In the genomic region with DNA sequence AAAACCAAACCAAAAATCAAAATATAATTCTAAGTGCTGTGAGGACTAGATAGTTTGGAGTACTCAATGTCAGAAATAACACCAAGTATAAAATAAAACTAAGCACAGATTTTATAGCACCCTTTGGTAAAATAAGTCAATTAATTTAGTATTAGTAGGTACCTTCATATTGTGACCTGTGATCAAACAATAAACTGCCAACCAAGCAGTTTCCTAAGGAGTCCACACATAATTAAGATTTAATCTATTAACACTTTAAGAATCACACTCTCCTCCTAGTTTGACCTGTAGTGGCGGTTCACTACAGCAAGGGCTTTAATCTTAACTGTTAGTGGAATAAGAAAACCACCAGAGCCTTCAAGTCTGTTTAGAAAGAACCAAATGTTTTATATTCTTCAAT, we compare ENCODE assay signal across 8 cellular contexts. TPM values are rescaled to one million over a fixed set of nuclear protein-coding genes. Genes with fewer than 3 reads are reported as not detected.
DNase-seq lines count a peak whose midpoint lies in the region; ATAC-seq and TF ChIP-seq lines count a peak whose summit lies in the region.

No MANE protein-coding gene starts in this region.

- 39 to 57% methylated on average over 1 of the region's 1 CpG for WGBS in heart right ventricle, 2 donors

- TF ChIP-seq CTCF in heart right ventricle (IDR thresholded peaks at IDR 0.05) (no peak), tibial artery (IDR thresholded peaks at IDR 0.05) (no peak)

- H3K36me3 Mint-ChIP-seq in activated T-helper 2 cell treated with anti-CD3 and anti-CD28 coated beads, Interferon-gamma antibody, Interleukin-2, Interleukin-4, amounts not matched to agents 10 μg/mL and 5 μg/mL and 100 μg/mL, durations not matched to agents 14 hours and 24 hours and 36 hours (ENCODE audit: low read depth) = peaks cover 77% of the 10 kb centered on the region
- peaks cover 28 to 52% (median 32%) of the 10 kb centered on the region in 3 donors for H3K36me3 Mint-ChIP-seq in immature natural killer cell

- H3K27ac Mint-ChIP-seq in activated T-helper 2 cell treated with anti-CD3 and anti-CD28 coated beads, Interferon-gamma antibody, Interleukin-2, Interleukin-4, amounts not matched to agents 10 μg/mL and 5 μg/mL and 100 μg/mL, durations not matched to agents 14 hours and 24 hours and 36 hours = peak overlapping the region; percentile 8
- peak overlapping the region; percentile 60 to 100 (median 98) for H3K27ac Mint-ChIP-seq in immature natural killer cell

- no peaks in the 10 kb centered on the region for H3K27me3 ChIP-seq in heart right ventricle
- H3K27me3 ChIP-seq in tibial artery = no peaks in the 10 kb centered on the region

- H3K4me1 Mint-ChIP-seq in activated T-helper 2 cell treated with anti-CD3 and anti-CD28 coated beads, Interferon-gamma antibody, Interleukin-2, Interleukin-4, amounts not matched to agents 10 μg/mL and 5 μg/mL and 100 μg/mL, durations not matched to agents 14 hours and 24 hours and 36 hours (ENCODE audit: low read depth) = peaks cover 46% of the 10 kb centered on the region
- H3K4me1 Mint-ChIP-seq in immature natural killer cell = peaks cover 68 to 84% of the 10 kb centered on the region in 2 donors

- H3K9me3 Mint-ChIP-seq in activated T-helper 2 cell treated with anti-CD3 and anti-CD28 coated beads, Interferon-gamma antibody, Interleukin-2, Interleukin-4, amounts not matched to agents 10 μg/mL and 5 μg/mL and 100 μg/mL, durations not matched to agents 14 hours and 24 hours and 36 hours = no peaks in the 10 kb centered on the region
- no peaks in the 10 kb centered on the region for H3K9me3 Mint-ChIP-seq in immature natural killer cell

- H3K4me3 ChIP-seq in heart right ventricle (peak overlapping the region in 7 of 10 donors; percentile 69 to 93 (median 81)), tibial artery (peak overlapping the region; percentile 90)

- H3K27ac ChIP-seq in heart right ventricle (peak overlapping the region in 1 of 10 donors; percentile 0), tibial artery (peak overlapping the region in 1 of 2 donors; percentile 98)

- DNase-seq in heart right ventricle = no peak
- DNase-seq in left ventricle myocardium superior = no peak
- DNase-seq in activated T-helper 2 cell treated with anti-CD3 and anti-CD28 coated beads, Interferon-gamma antibody, Interleukin-2, Interleukin-4, amounts not matched to agents 10 μg/mL and 5 μg/mL and 100 μg/mL, durations not matched to agents 14 hours and 24 hours and 36 hours (ENCODE audit: low spot score) = no peak
- DNase-seq in immature natural killer cell = no peak
- DNase-seq in tibial artery = no peak
- no peak for DNase-seq in retina
- DNase-seq in activated CD4-positive, CD25-positive, alpha-beta regulatory T cell (lab: John Stamatoyannopoulos, UW) = no peak

- H3K9me3 ChIP-seq in heart right ventricle (no peaks in the 10 kb centered on the region), tibial artery (no peaks in the 10 kb centered on the region)

- H3K27me3 Mint-ChIP-seq in activated T-helper 2 cell treated with anti-CD3 and anti-CD28 coated beads, Interferon-gamma antibody, Interleukin-2, Interleukin-4, amounts not matched to agents 10 μg/mL and 5 μg/mL and 100 μg/mL, durations not matched to agents 14 hours and 24 hours and 36 hours (ENCODE audit: low read depth) = no peaks in the 10 kb centered on the region
- peaks cover 21 to 39% (median 25%) of the 10 kb centered on the region in 3 donors for H3K27me3 Mint-ChIP-seq in immature natural killer cell (ENCODE audit: low read depth in 3 of 3)

- H3K36me3 ChIP-seq in heart right ventricle (peaks cover 5 to 60% (median 55%) of the 10 kb centered on the region in 9 donors), tibial artery (peaks cover 46 to 55% (median 49%) of the 10 kb centered on the region in 3 donors)

- peaks cover 0 to 70% (median 61%) of the 10 kb centered on the region in 9 donors for H3K4me1 ChIP-seq in heart right ventricle
- H3K4me1 ChIP-seq in tibial artery = peaks cover 0 to 50% (median 18%) of the 10 kb centered on the region in 4 donors

- peak overlapping the region; percentile 100 for H3K4me3 Mint-ChIP-seq in activated T-helper 2 cell treated with anti-CD3 and anti-CD28 coated beads, Interferon-gamma antibody, Interleukin-2, Interleukin-4, amounts not matched to agents 10 μg/mL and 5 μg/mL and 100 μg/mL, durations not matched to agents 14 hours and 24 hours and 36 hours (ENCODE audit: low read depth)
- H3K4me3 Mint-ChIP-seq in immature natural killer cell = peak overlapping the region; percentile 93 to 100 (median 95)

- ATAC-seq in heart right ventricle = no peak
- no peak for ATAC-seq in left ventricle myocardium superior
- no peak for ATAC-seq in GM19463 (IDR thresholded peaks at IDR 0.05; ENCODE audit: unreplicated experiment)

- intact Hi-C loops in heart right ventricle (cut with DNase I) = loop anchor here in 5 of 10 donors (5.0 to 10.0 kb wide), 2 partner anchors 195 to 198 kb away; no protein-coding TSS in a partner anchor
- intact Hi-C loops in left ventricle myocardium superior (cut with micrococcal nuclease) = no loop called here
- intact Hi-C loops in activated T-helper 2 cell treated with anti-CD3 and anti-CD28 coated beads, Interferon-gamma antibody, Interleukin-2, Interleukin-4, amounts not matched to agents 10 μg/mL and 5 μg/mL and 100 μg/mL, durations not matched to agents 14 hours and 24 hours and 36 hours (cut with micrococcal nuclease) = no loop called here
- intact Hi-C loops in tibial artery (cut with DNase I; ENCODE audit: low total_unique reads) = loop anchor here (10.0 kb wide), 1 partner anchor 198 kb away; no protein-coding TSS in a partner anchor

RNA-seq across cellular contexts. Expression of gene HNRNPK, which starts 2.8 kb away (rescaled TPM):
- total RNA-seq in heart right ventricle (100 to 1,000 TPM; 269 to 351 (median 326) TPM), left ventricle myocardium superior (289 TPM)
- polyA plus RNA-seq in heart right ventricle (100 to 1,000 TPM; 129 to 239 TPM), immature natural killer cell (1,000 to 10,000 TPM in 1 of 3 donors, 100 to 1,000 TPM in 2; 752 to 1,158 (median 931) TPM)
- 855 and 856 TPM in 2 replicates for total RNA-seq in activated T-helper 2 cell treated with anti-CD3 and anti-CD28 coated beads, Interferon-gamma antibody, Interleukin-2, Interleukin-4, amounts not matched to agents 10 μg/mL and 5 μg/mL and 100 μg/mL, durations not matched to agents 14 hours and 24 hours and 36 hours

RNA-seq across cellular contexts. Expression of gene RMI1, which starts 3.4 kb away (rescaled TPM):
- total RNA-seq in heart right ventricle (1 to 10 TPM; 4.2 to 9.7 (median 5.8) TPM), left ventricle myocardium superior (6.9 TPM)
- polyA plus RNA-seq in heart right ventricle (1 to 10 TPM; 2.4 to 2.6 TPM), immature natural killer cell (1 to 10 TPM; 4.5 to 7.4 (median 4.9) TPM)
- total RNA-seq in activated T-helper 2 cell treated with anti-CD3 and anti-CD28 coated beads, Interferon-gamma antibody, Interleukin-2, Interleukin-4, amounts not matched to agents 10 μg/mL and 5 μg/mL and 100 μg/mL, durations not matched to agents 14 hours and 24 hours and 36 hours = 26.1 and 27.3 TPM in 2 replicates

RNA-seq across cellular contexts. Expression of gene KIF27, which starts 56.0 kb away (rescaled TPM):
- total RNA-seq in heart right ventricle (1 to 10 TPM; 2.1 to 6.3 (median 3.2) TPM), left ventricle myocardium superior (4.5 TPM)
- polyA plus RNA-seq in heart right ventricle (1 to 10 TPM in 1 of 2 donors, under 1 TPM in 1; 0.57 to 1.9 TPM), immature natural killer cell (1 to 10 TPM; 1.5 to 1.8 (median 1.8) TPM)
- total RNA-seq in activated T-helper 2 cell treated with anti-CD3 and anti-CD28 coated beads, Interferon-gamma antibody, Interleukin-2, Interleukin-4, amounts not matched to agents 10 μg/mL and 5 μg/mL and 100 μg/mL, durations not matched to agents 14 hours and 24 hours and 36 hours = 2.3 and 2.7 TPM in 2 replicates
